ENCODE assay signal across 10 cellular contexts in the genomic region with DNA sequence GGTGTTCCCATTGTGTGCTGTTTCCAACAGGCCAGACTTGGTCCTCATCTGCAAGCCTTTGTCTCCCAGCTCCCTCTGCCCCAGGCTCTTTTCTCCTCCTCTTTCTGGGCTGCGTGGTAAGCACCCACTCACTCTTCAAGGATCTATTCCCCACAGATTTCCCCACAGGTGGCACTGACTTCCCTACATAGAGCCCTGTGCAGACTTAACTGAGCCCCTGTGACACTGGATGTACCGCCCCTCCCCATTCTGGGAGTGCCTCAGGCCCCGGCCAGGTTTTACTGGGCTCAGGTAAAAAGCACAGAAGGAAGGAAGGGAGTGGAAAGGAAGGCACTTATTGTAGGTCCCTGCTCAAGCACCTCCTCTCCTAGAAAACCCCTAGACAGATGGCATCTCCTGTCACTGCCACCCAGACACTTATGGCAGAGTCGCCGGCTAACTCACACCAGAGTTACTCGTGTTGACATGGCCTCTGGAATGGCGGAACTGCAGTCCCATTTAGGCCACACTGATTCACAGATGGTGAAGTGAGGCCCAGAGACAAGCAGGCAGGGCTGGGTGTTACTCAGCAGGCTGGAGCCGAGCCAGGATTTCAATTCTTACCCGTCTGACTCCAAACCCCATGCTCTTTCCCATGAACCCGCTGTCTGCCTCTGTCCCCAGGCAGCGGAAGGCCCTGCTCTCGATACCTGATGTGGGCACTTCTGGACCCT. TPM values are rescaled to one million over a fixed set of nuclear protein-coding genes. Genes with fewer than 3 reads are reported as not detected.
A peak's percentile ranks its signal among the peaks of the same experiment; 100 is the strongest.
DNase-seq lines count a peak whose midpoint lies in the region; ATAC-seq and TF ChIP-seq lines count a peak whose summit lies in the region.
"Had no signal": no experiment of that assay in that cellular context is flagged by ENCODE, and none has a peak within 500 bp of the region (broad histone marks: within the 10 kb centered on the region; RNA-seq: fewer than 3 reads in every experiment).

No MANE protein-coding gene starts in this region.

- peak overlapping the region; percentile 30 for H2AFZ ChIP-seq in osteoblast (ENCODE audit: low read length)

- H3K27ac ChIP-seq in osteoblast (ENCODE audit: low read depth, low read length) (no peak overlapping the region), psoas muscle (no peak overlapping the region)
- H3K27ac ChIP-seq: SJCRH30 had no signal

- H3K36me3 ChIP-seq in osteoblast (ENCODE audit: insufficient read depth, low read length) (no peaks in the 10 kb centered on the region), psoas muscle (ENCODE audit: insufficient read depth in 1 of 2, low read depth in 1 of 2) (no peaks in the 10 kb centered on the region)
- H3K36me3 ChIP-seq: SJCRH30 had no signal

- WGBS in psoas muscle, 3 donors: 84 to 87% (median 87%) methylated on average over 12 of the region's 12 CpGs

- intact Hi-C loops in psoas muscle (cut with DNase I): no loop called here

- no peak for TF ChIP-seq CTCF in epithelial cell of esophagus (IDR thresholded peaks at IDR 0.05; ENCODE audit: insufficient read depth, low read depth, low read length, missing control alignments)
- no peak for TF ChIP-seq CTCF in osteoblast (IDR thresholded peaks at IDR 0.05; ENCODE audit: extremely low read depth, low read depth, low read length)
- TF ChIP-seq CTCF in psoas muscle (IDR thresholded peaks at IDR 0.05): no peak

- H3K9me3 ChIP-seq in osteoblast (ENCODE audit: low read depth, low read length) (peaks cover 4% of the 10 kb centered on the region), psoas muscle (no peaks in the 10 kb centered on the region)
- H3K9me3 ChIP-seq: SJCRH30 had no signal

- H3K4me3 ChIP-seq in epithelial cell of esophagus (ENCODE audit: low read length) (no peak overlapping the region), osteoblast (ENCODE audit: insufficient read depth, low read length) (no peak overlapping the region), psoas muscle (no peak overlapping the region)
- H3K4me3 ChIP-seq: SJCRH30 had no signal

- H3K4me2 ChIP-seq in osteoblast (ENCODE audit: insufficient read depth, low read length): no peak overlapping the region

- H3K79me2 ChIP-seq in osteoblast (ENCODE audit: insufficient read depth, low read length): no peaks in the 10 kb centered on the region

- no peak for ATAC-seq in psoas muscle

- H4K20me1 ChIP-seq in osteoblast (ENCODE audit: insufficient read depth, low read length): no peaks in the 10 kb centered on the region

- DNase-seq in NCI-H2107 treated with DMSO at 0.1 percent for 48 hours (lab: John Stamatoyannopoulos, UW; ENCODE audit: unreplicated experiment) (peak; percentile 47), NCI-H2107 (lab: John Stamatoyannopoulos, UW) (no peak), NCI-H524 treated with DMSO at 0.1 percent for 48 hours (lab: John Stamatoyannopoulos, UW) (peak; percentile 47), epithelial cell of esophagus (ENCODE audit: low read depth) (peak; percentile 69), osteoblast (ENCODE audit: insufficient read length, low spot score, missing footprints) (peak; percentile 96), AML-193 (lab: John Stamatoyannopoulos, UW) (no peak), psoas muscle (no peak), COR-L47 (lab: John Stamatoyannopoulos, UW) (no peak)
- DNase-seq: SJCRH30; stimulated activated CD8-positive, alpha-beta memory T cell treated with anti-CD3 and anti-CD28 coated beads, Interleukin-4, amount 100 ng/mL, for 48 hours had no signal

- H3K4me1 ChIP-seq in osteoblast (ENCODE audit: insufficient read depth, low read length): peaks cover 41% of the 10 kb centered on the region
- no peaks in the 10 kb centered on the region for H3K4me1 ChIP-seq in psoas muscle

- H3K27me3 ChIP-seq in osteoblast (ENCODE audit: insufficient read depth, low read length) (no peaks in the 10 kb centered on the region), psoas muscle (ENCODE audit: insufficient read depth in 3 of 3, low read length in 2 of 3) (no peaks in the 10 kb centered on the region)
- H3K27me3 ChIP-seq: SJCRH30 had no signal

RNA-seq across cellular contexts. Expression of gene LRRC32, which starts 47.2 kb away (rescaled TPM):
- 37.6 and 41.3 TPM in 2 replicates for total RNA-seq in osteoblast
- 10 to 100 TPM; 14.7 to 32.9 (median 21.4) TPM for total RNA-seq in psoas muscle
- polyA plus RNA-seq in psoas muscle: 10 to 100 TPM; 16.2 to 27.9 (median 16.7) TPM

Comparison
In these comparisons a context has a peak if more than half of its experiments do, and no peak if none do; other contexts are left out.
1. DNase-seq: peak in NCI-H2107 treated with DMSO at 0.1 percent for 48 hours (single experiment), NCI-H524 treated with DMSO at 0.1 percent for 48 hours (single experiment), epithelial cell of esophagus (single experiment) and osteoblast (single experiment); none in NCI-H2107 (single experiment), AML-193 (0 of 2), psoas muscle (0 of 2) and COR-L47 (single experiment).